In genomic region chr1:161725888-161726630, GRCh38 we compare ENCODE assay signal across 1 cellular context.
TF ChIP-seq lines count a peak whose summit lies in the region.

No MANE protein-coding gene starts in this region.

TF ChIP-seq in K562, 482 proteins besides CTCF, POLR2A, EP300 and RAD21 (continued from another document and continues in another):
- TF ChIP-seq CHAMP1 (IDR thresholded peaks at IDR 0.05) = no peak
- no peak for TF ChIP-seq HDAC8 (tag; IDR thresholded peaks at IDR 0.05)
- TF ChIP-seq ZNF253 (CRISPR knock-in tag; conservative IDR thresholded peaks at IDR 0.05) = no peak
- no peak for TF ChIP-seq PTTG1 (tag; IDR thresholded peaks at IDR 0.05; ENCODE audit: low read depth)
- no peak for TF ChIP-seq GTF2A2 (tag; IDR thresholded peaks at IDR 0.05)
- TF ChIP-seq ZNF217 (CRISPR knock-in tag; IDR thresholded peaks at IDR 0.05) = no peak
- no peak for TF ChIP-seq LEF1 (IDR thresholded peaks at IDR 0.05)
- TF ChIP-seq RAD51 (IDR thresholded peaks at IDR 0.05; ENCODE audit: borderline replicate concordance, low read depth) = no peak
- no peak; the same call in 1 of the 2 replicates for TF ChIP-seq GTF2F1 (IDR thresholded peaks at IDR 0.05; ENCODE audit: low read depth, low read length)
- TF ChIP-seq MTA1 (IDR thresholded peaks at IDR 0.05; ENCODE audit: borderline replicate concordance) = no peak
- TF ChIP-seq ZNF184 (CRISPR knock-in tag; IDR thresholded peaks at IDR 0.05) = no peak
- TF ChIP-seq TEAD1 (CRISPR knock-in tag; IDR thresholded peaks at IDR 0.05) = peak in 1 of 2 experiments; percentile 93; a peak in 2 of 4 replicates
- TF ChIP-seq KDM1A (IDR thresholded peaks at IDR 0.05) = no peak
- TF ChIP-seq DNMT1 (IDR thresholded peaks at IDR 0.05) = no peak
- no peak for TF ChIP-seq MCM7 (IDR thresholded peaks at IDR 0.05)
- no peak for TF ChIP-seq ZNF23 (CRISPR knock-in tag; IDR thresholded peaks at IDR 0.05)
- TF ChIP-seq ZNF436 (CRISPR knock-in tag; IDR thresholded peaks at IDR 0.05) = no peak
- no peak for TF ChIP-seq ZNF444 (CRISPR knock-in tag; IDR thresholded peaks at IDR 0.05)
- TF ChIP-seq MXI1 (IDR thresholded peaks at IDR 0.05; ENCODE audit: low read depth, low read length) = no peak
- TF ChIP-seq ZNF584 (CRISPR knock-in tag; IDR thresholded peaks at IDR 0.05; ENCODE audit: low read depth) = no peak
- TF ChIP-seq TRIM28 (IDR thresholded peaks at IDR 0.05) = no peak
- no peak for TF ChIP-seq RCOR1 (IDR thresholded peaks at IDR 0.05; ENCODE audit: borderline replicate concordance in 1 of 2, low read depth in 2 of 2, low read length in 2 of 2)
- no peak for TF ChIP-seq BRF1 (IDR thresholded peaks at IDR 0.05; ENCODE audit: borderline replicate concordance, extremely low read depth, insufficient read length)
- no peak for TF ChIP-seq PURB (CRISPR knock-in tag; IDR thresholded peaks at IDR 0.05; ENCODE audit: low read depth)
- TF ChIP-seq CTCFL (IDR thresholded peaks at IDR 0.05; ENCODE audit: borderline replicate concordance, insufficient read depth, low read depth, low read length, poor library complexity, severe bottlenecking) = no peak
- TF ChIP-seq STAT5A (IDR thresholded peaks at IDR 0.05; ENCODE audit: borderline replicate concordance, low read length) = no peak
- TF ChIP-seq ARID2 (IDR thresholded peaks at IDR 0.05) = no peak
- no peak for TF ChIP-seq HMBOX1 (IDR thresholded peaks at IDR 0.05)
- no peak for TF ChIP-seq CHD7 (IDR thresholded peaks at IDR 0.05; ENCODE audit: low read depth, low read length)
- TF ChIP-seq DACH1 (IDR thresholded peaks at IDR 0.05; ENCODE audit: partially characterized antibody) = no peak
- TF ChIP-seq ELF4 (CRISPR knock-in tag; IDR thresholded peaks at IDR 0.05) = no peak
- TF ChIP-seq IRF2 (CRISPR knock-in tag; IDR thresholded peaks at IDR 0.05) = no peak
- no peak for TF ChIP-seq STAT6 (CRISPR knock-in tag; IDR thresholded peaks at IDR 0.05)
- no peak for TF ChIP-seq ZNF639 (CRISPR knock-in tag; conservative IDR thresholded peaks at IDR 0.05 in 1 of 2, IDR thresholded peaks at IDR 0.05 in 1 of 2)
- TF ChIP-seq ZNF507 (tag; conservative IDR thresholded peaks at IDR 0.05) = no peak
- TF ChIP-seq ZNF668 (CRISPR knock-in tag; IDR thresholded peaks at IDR 0.05) = no peak
- no peak for TF ChIP-seq BRD9 (IDR thresholded peaks at IDR 0.05; ENCODE audit: low read depth, partially characterized antibody)
- TF ChIP-seq ZNF140 (CRISPR knock-in tag; IDR thresholded peaks at IDR 0.05) = no peak
- no peak for TF ChIP-seq SRSF9 (IDR thresholded peaks at IDR 0.05; ENCODE audit: borderline replicate concordance, low read depth, low read length)
- no peak for TF ChIP-seq ARID3A (IDR thresholded peaks at IDR 0.05; ENCODE audit: borderline replicate concordance, low read depth, low read length)
- TF ChIP-seq MECOM (CRISPR knock-in tag; IDR thresholded peaks at IDR 0.05) = no peak
- TF ChIP-seq ZNF174 (CRISPR knock-in tag; IDR thresholded peaks at IDR 0.05) = no peak
- peak; percentile 32; the same call in 1 of the 2 replicates for TF ChIP-seq PML (IDR thresholded peaks at IDR 0.05; ENCODE audit: low read length)
- TF ChIP-seq ZNF75A (CRISPR knock-in tag; IDR thresholded peaks at IDR 0.05) = no peak
- no peak for TF ChIP-seq TCF7L2 (IDR thresholded peaks at IDR 0.05; ENCODE audit: low read depth, low read length)
- TF ChIP-seq ZC3H8 (IDR thresholded peaks at IDR 0.05) = no peak
